1 cellular context compared by ENCODE assay signal in the genomic region with DNA sequence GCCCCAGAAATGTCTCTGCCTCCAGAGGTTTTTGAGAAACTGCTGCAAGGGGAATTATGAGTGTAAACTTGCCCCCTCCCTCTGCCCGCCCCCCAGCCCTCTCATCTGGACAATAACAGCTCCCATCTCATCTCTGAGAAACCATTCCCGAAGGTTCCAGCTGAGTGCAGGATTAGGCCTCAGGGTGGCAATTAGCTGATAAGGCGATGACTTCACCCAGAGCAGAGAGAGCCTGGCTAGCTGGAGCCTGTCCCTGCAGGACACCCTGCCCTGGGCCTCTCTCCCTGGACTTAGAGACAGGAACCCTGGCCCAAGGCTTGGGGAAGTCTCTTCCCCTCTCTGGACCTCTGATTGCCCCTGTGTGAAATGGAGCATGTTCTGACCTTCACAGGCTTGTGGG.
TF ChIP-seq lines count a peak whose summit lies in the region.

No MANE protein-coding gene starts in this region.

TF ChIP-seq in GM23338, 12 proteins besides CTCF, POLR2A, EP300 and RAD21 (continued from another document):
- TF ChIP-seq CREB1 (CRISPR knock-in tag; IDR thresholded peaks at IDR 0.05; ENCODE audit: low read depth) (no peak), ZNF331 (CRISPR knock-in tag; IDR thresholded peaks at IDR 0.05; ENCODE audit: low read depth) (no peak), ZNF114 (CRISPR knock-in tag; IDR thresholded peaks at IDR 0.05) (no peak), POLR2AphosphoS5 (IDR thresholded peaks at IDR 0.05; ENCODE audit: low read depth) (no peak)
- TF ChIP-seq, protein P1, sequence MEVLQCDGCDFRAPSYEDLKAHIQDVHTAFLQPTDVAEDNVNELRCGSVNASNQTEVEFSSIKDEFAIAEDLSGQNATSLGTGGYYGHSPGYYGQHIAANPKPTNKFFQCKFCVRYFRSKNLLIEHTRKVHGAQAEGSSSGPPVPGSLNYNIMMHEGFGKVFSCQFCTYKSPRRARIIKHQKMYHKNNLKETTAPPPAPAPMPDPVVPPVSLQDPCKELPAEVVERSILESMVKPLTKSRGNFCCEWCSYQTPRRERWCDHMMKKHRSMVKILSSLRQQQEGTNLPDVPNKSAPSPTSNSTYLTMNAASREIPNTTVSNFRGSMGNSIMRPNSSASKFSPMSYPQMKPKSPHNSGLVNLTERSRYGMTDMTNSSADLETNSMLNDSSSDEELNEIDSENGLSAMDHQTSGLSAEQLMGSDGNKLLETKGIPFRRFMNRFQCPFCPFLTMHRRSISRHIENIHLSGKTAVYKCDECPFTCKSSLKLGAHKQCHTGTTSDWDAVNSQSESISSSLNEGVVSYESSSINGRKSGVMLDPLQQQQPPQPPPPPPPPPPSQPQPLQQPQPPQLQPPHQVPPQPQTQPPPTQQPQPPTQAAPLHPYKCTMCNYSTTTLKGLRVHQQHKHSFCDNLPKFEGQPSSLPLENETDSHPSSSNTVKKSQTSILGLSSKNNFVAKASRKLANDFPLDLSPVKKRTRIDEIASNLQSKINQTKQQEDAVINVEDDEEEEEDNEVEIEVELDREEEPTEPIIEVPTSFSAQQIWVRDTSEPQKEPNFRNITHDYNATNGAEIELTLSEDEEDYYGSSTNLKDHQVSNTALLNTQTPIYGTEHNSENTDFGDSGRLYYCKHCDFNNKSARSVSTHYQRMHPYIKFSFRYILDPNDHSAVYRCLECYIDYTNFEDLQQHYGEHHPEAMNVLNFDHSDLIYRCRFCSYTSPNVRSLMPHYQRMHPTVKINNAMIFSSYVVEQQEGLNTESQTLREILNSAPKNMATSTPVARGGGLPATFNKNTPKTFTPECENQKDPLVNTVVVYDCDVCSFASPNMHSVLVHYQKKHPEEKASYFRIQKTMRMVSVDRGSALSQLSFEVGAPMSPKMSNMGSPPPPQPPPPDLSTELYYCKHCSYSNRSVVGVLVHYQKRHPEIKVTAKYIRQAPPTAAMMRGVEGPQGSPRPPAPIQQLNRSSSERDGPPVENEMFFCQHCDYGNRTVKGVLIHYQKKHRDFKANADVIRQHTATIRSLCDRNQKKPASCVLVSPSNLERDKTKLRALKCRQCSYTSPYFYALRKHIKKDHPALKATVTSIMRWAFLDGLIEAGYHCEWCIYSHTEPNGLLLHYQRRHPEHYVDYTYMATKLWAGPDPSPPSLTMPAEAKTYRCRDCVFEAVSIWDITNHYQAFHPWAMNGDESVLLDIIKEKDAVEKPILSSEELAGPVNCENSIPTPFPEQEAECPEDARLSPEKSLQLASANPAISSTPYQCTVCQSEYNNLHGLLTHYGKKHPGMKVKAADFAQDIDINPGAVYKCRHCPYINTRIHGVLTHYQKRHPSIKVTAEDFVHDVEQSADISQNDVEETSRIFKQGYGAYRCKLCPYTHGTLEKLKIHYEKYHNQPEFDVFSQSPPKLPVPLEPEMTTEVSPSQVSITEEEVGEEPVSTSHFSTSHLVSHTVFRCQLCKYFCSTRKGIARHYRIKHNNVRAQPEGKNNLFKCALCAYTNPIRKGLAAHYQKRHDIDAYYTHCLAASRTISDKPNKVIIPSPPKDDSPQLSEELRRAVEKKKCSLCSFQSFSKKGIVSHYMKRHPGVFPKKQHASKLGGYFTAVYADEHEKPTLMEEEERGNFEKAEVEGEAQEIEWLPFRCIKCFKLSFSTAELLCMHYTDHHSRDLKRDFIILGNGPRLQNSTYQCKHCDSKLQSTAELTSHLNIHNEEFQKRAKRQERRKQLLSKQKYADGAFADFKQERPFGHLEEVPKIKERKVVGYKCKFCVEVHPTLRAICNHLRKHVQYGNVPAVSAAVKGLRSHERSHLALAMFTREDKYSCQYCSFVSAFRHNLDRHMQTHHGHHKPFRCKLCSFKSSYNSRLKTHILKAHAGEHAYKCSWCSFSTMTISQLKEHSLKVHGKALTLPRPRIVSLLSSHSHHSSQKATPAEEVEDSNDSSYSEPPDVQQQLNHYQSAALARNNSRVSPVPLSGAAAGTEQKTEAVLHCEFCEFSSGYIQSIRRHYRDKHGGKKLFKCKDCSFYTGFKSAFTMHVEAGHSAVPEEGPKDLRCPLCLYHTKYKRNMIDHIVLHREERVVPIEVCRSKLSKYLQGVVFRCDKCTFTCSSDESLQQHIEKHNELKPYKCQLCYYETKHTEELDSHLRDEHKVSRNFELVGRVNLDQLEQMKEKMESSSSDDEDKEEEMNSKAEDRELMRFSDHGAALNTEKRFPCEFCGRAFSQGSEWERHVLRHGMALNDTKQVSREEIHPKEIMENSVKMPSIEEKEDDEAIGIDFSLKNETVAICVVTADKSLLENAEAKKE (CRISPR knock-in tag; IDR thresholded peaks at IDR 0.05), result no peak
